In genomic region chr4:76406070-76406469, GRCh38 we compare ENCODE assay signal across 11 cellular contexts. TPM values are rescaled to one million over a fixed set of nuclear protein-coding genes. Genes with fewer than 3 reads are reported as not detected.
"Had no signal": no experiment of that assay in that cellular context is flagged by ENCODE, and none has a peak within 500 bp of the region (broad histone marks: within the 10 kb centered on the region; RNA-seq: fewer than 3 reads in every experiment).

No MANE protein-coding gene starts in this region.

- H3K4me2 ChIP-seq: GM23338 had no signal

- DNase-seq: H9, HCEC 1CT, HFFc6, KG1 had no signal

- ATAC-seq: GM23338, HepG2, K562 had no signal

- H3K27ac ChIP-seq: HL-60 had no signal

- FAIRE-seq: H1, H54, HepG2, K562 had no signal

- H3K4me3 ChIP-seq: GM23338, K562 had no signal

- H2AFZ ChIP-seq: GM23338 had no signal

RNA-seq across cellular contexts. Expression of gene CCDC158, which starts 14.9 kb away (rescaled TPM):
- total RNA-seq: H1, H9, HepG2, HT1080, K562 had no signal
- polyA plus RNA-seq: H1, HepG2, K562 had no signal

RNA-seq across cellular contexts. Expression of gene SHROOM3, which starts 29.0 kb away (rescaled TPM):
- total RNA-seq: HepG2 had no signal
